ENCODE assay signal across 23 cellular contexts in genomic region chr14:104805941-104806624, GRCh38. TPM values are rescaled to one million over a fixed set of nuclear protein-coding genes. Genes with fewer than 3 reads are reported as not detected.
DNase-seq lines count a peak whose midpoint lies in the region; ATAC-seq and TF ChIP-seq lines count a peak whose summit lies in the region.
"Had no signal": no experiment of that assay in that cellular context is flagged by ENCODE, and none has a peak within 500 bp of the region (broad histone marks: within the 10 kb centered on the region; RNA-seq: fewer than 3 reads in every experiment).

No MANE protein-coding gene starts in this region.

- POLR2A ChIA-PET in HEK293 (lab: Yijun Ruan, JAX): no interaction called here

- peaks cover 9% of the 10 kb centered on the region for H3K4me1 ChIP-seq in HEK293 (ENCODE audit: control insufficient read depth, insufficient read depth, low read length)

- H3K36me3 ChIP-seq in HEK293 (ENCODE audit: control insufficient read depth in 2 of 2, insufficient read depth in 1 of 2, low read length in 2 of 2): no peaks in the 10 kb centered on the region
- H3K36me3 ChIP-seq: upper lobe of left lung had no signal

- no peak overlapping the region for H3K27ac ChIP-seq in HEK293 (ENCODE audit: extremely low read depth, low read depth, low read length)
- H3K27ac ChIP-seq: coronary artery, skin epidermis had no signal

- H3K9me3 Mint-ChIP-seq in glutamatergic neuron (ENCODE audit: unreplicated experiment) (peaks cover 6% of the 10 kb centered on the region), type B pancreatic cell (no peaks in the 10 kb centered on the region)
- H3K9me3 Mint-ChIP-seq: activated T-cell treated with anti-CD3 and anti-CD28 coated beads, Interleukin-2, amount 50 U/mL, for 4 hours had no signal

- no peaks in the 10 kb centered on the region for H3K9me3 ChIP-seq in HEK293 (ENCODE audit: control insufficient read depth, insufficient read depth, low read depth, low read length)
- H3K9me3 ChIP-seq: body of pancreas, upper lobe of left lung had no signal

- peaks cover 12% of the 10 kb centered on the region for H3K4me1 Mint-ChIP-seq in glutamatergic neuron (ENCODE audit: low read depth, unreplicated experiment)
- H3K4me1 Mint-ChIP-seq in type B pancreatic cell (ENCODE audit: unreplicated experiment): no peaks in the 10 kb centered on the region

- H3K4me3 Mint-ChIP-seq in glutamatergic neuron (ENCODE audit: unreplicated experiment): no peak overlapping the region
- H3K4me3 Mint-ChIP-seq in type B pancreatic cell: peak overlapping the region; percentile 31
- H3K4me3 Mint-ChIP-seq: activated naive CD8-positive, alpha-beta T cell; activated T-cell treated with anti-CD3 and anti-CD28 coated beads, Interleukin-2, amount 50 U/mL, for 4 hours; GM23338; natural killer cell treated with Interleukin-12 subunit alpha and Interleukin-12 subunit beta and Interleukin-15 and Interleukin-18, amount 100 ng/mL, for 72 hours had no signal

- intact Hi-C loops in left ventricle myocardium superior (cut with micrococcal nuclease) (no loop called here), Right ventricle myocardium superior (cut with DNase I) (no loop called here)

- DNase-seq in left ventricle myocardium superior (peak; percentile 17), Right ventricle myocardium superior (no peak), glutamatergic neuron (peak; percentile 16), type B pancreatic cell (ENCODE audit: extremely low spot score, unreplicated experiment) (no peak), NCI-H2227 (lab: John Stamatoyannopoulos, UW; ENCODE audit: unreplicated experiment) (no peak), EL (no peak), nucleus accumbens (lab: John Stamatoyannopoulos, UW) (no peak)
- DNase-seq: activated CD8-positive, alpha-beta memory T cell treated with anti-CD3 and anti-CD28 coated beads for 24 hours; activated T-cell treated with anti-CD3 and anti-CD28 coated beads, Interleukin-2, amount 50 U/mL, for 4 hours; head of caudate nucleus; midbrain; NCI-H2029 treated with DMSO at 0.1 percent for 48 hours; stimulated activated CD4-positive, alpha-beta T cell treated with anti-CD3 and anti-CD28 coated beads, Interleukin-2, amount 100 ng/mL, for 48 hours; stimulated activated naive CD8-positive, alpha-beta T cell treated with anti-CD3 and anti-CD28 coated beads, Interleukin-15, Interleukin-2, amounts not matched to agents 100 U/mL and 50 U/mL, for 24 hours had no signal

- H3K27ac Mint-ChIP-seq in glutamatergic neuron (ENCODE audit: unreplicated experiment): no peak overlapping the region
- H3K27ac Mint-ChIP-seq in type B pancreatic cell: peak overlapping the region; percentile 58
- H3K27ac Mint-ChIP-seq: activated naive CD8-positive, alpha-beta T cell; GM23338; natural killer cell treated with Interleukin-12 subunit alpha and Interleukin-12 subunit beta and Interleukin-15 and Interleukin-18, amount 100 ng/mL, for 72 hours had no signal

- CTCF ChIA-PET in HEK293 (lab: Yijun Ruan, JAX): interaction anchor here (0.6 kb wide), 1 partner anchor 24 kb away, joined by 4 read pairs; no protein-coding TSS in a partner anchor

- no peak overlapping the region for H3K4me3 ChIP-seq in HEK293 (ENCODE audit: low read depth, low read length)
- H3K4me3 ChIP-seq: body of pancreas, coronary artery, GM23338, skin epidermis, upper lobe of left lung had no signal

- H3K27me3 Mint-ChIP-seq in glutamatergic neuron (ENCODE audit: unreplicated experiment) (peaks cover 6% of the 10 kb centered on the region), type B pancreatic cell (peaks cover 6% of the 10 kb centered on the region)
- H3K27me3 Mint-ChIP-seq: activated naive CD8-positive, alpha-beta T cell; natural killer cell treated with Interleukin-12 subunit alpha and Interleukin-12 subunit beta and Interleukin-15 and Interleukin-18, amount 100 ng/mL, for 72 hours; progenitor cell of endocrine pancreas had no signal

- ATAC-seq in left ventricle myocardium superior (no peak), Right ventricle myocardium superior (ENCODE audit: poor library complexity) (no peak)
- ATAC-seq: activated T-cell treated with anti-CD3 and anti-CD28 coated beads, Interleukin-2, amount 50 U/mL, for 4 hours; GM23338; natural killer cell treated with Interleukin-12 subunit alpha and Interleukin-12 subunit beta and Interleukin-15 and Interleukin-18, amount 100 ng/mL, for 72 hours; stimulated activated naive CD8-positive, alpha-beta T cell treated with anti-CD3 and anti-CD28 coated beads, Interleukin-15, Interleukin-2, amounts not matched to agents 100 U/mL and 50 U/mL, for 24 hours had no signal

- TF ChIP-seq CTCF in HEK293 (tag by site-specific recombination; IDR thresholded peaks at IDR 0.05): no peak
- no peak for TF ChIP-seq CTCF in glutamatergic neuron (IDR thresholded peaks at IDR 0.05; ENCODE audit: partially characterized antibody, unreplicated experiment)
- TF ChIP-seq CTCF in type B pancreatic cell (conservative IDR thresholded peaks at IDR 0.05): no peak

- H3K36me3 Mint-ChIP-seq in glutamatergic neuron (ENCODE audit: unreplicated experiment) (no peaks in the 10 kb centered on the region), type B pancreatic cell (no peaks in the 10 kb centered on the region)
- H3K36me3 Mint-ChIP-seq: activated naive CD8-positive, alpha-beta T cell; natural killer cell treated with Interleukin-12 subunit alpha and Interleukin-12 subunit beta and Interleukin-15 and Interleukin-18, amount 100 ng/mL, for 72 hours had no signal

TF ChIP-seq in HEK293, 187 proteins besides CTCF, POLR2A, EP300 and RAD21 (continues in another document):
- TF ChIP-seq GLIS1 (tag by site-specific recombination; IDR thresholded peaks at IDR 0.05) (peak; percentile 60), ZEB2 (tag by site-specific recombination; IDR thresholded peaks at IDR 0.05) (peak; percentile 89), INSM2 (tag by site-specific recombination; IDR thresholded peaks at IDR 0.05) (no peak), SP2 (tag by site-specific recombination; IDR thresholded peaks at IDR 0.05) (no peak; the same call in 1 of the 2 replicates), ZNF366 (tag by site-specific recombination; conservative IDR thresholded peaks at IDR 0.05) (0 out of 2 replicates have a peak, but pooled peaks have one; percentile 45), ZNF596 (tag by site-specific recombination; IDR thresholded peaks at IDR 0.05) (no peak), ZNF202 (tag by site-specific recombination; IDR thresholded peaks at IDR 0.05; ENCODE audit: borderline replicate concordance) (no peak), ZNF404 (tag by site-specific recombination; IDR thresholded peaks at IDR 0.05) (no peak), ZNF558 (tag by site-specific recombination; IDR thresholded peaks at IDR 0.05) (no peak), ZNF629 (tag by site-specific recombination; IDR thresholded peaks at IDR 0.05) (0 out of 2 replicates have a peak, but pooled peaks have one; percentile 18), HOXA7 (CRISPR knock-in tag; IDR thresholded peaks at IDR 0.05; ENCODE audit: borderline replicate concordance) (no peak), ZFHX2 (tag by site-specific recombination; conservative IDR thresholded peaks at IDR 0.05) (peak; percentile 58), ZNF560 (tag by site-specific recombination; IDR thresholded peaks at IDR 0.05; ENCODE audit: borderline replicate concordance) (no peak), ZNF211 (tag by site-specific recombination; IDR thresholded peaks at IDR 0.05; ENCODE audit: low read depth) (no peak), KLF8 (tag by site-specific recombination; IDR thresholded peaks at IDR 0.05) (0 out of 2 replicates have a peak, but pooled peaks have one; percentile 32), ZSCAN5A (tag by site-specific recombination; IDR thresholded peaks at IDR 0.05) (peak; percentile 71; the same call in 1 of the 2 replicates), EGR2 (tag by site-specific recombination; IDR thresholded peaks at IDR 0.05; ENCODE audit: low read depth) (peak; percentile 47)

RNA-seq across cellular contexts. Expression of gene ZBTB42, which starts 5.2 kb away (rescaled TPM):
- 5.3 TPM for total RNA-seq in left ventricle myocardium superior
- 5.0 TPM for total RNA-seq in Right ventricle myocardium superior
- 6.0 TPM for total RNA-seq in glutamatergic neuron (ENCODE audit: unreplicated experiment)
- 6.6 and 11.5 TPM in 2 replicates for total RNA-seq in type B pancreatic cell (ENCODE audit: low replicate concordance)

RNA-seq across cellular contexts. Expression of gene AKT1, which starts 10.5 kb away (rescaled TPM):
- 142 TPM for total RNA-seq in left ventricle myocardium superior
- total RNA-seq in Right ventricle myocardium superior: 120 TPM
- total RNA-seq in glutamatergic neuron (ENCODE audit: unreplicated experiment): 300 TPM
- total RNA-seq in type B pancreatic cell (ENCODE audit: low replicate concordance): 102 and 123 TPM in 2 replicates

RNA-seq across cellular contexts. Expression of gene SIVA1, which starts 53.1 kb away (rescaled TPM):
- total RNA-seq in left ventricle myocardium superior (65.1 TPM), Right ventricle myocardium superior (60.7 TPM), glutamatergic neuron (ENCODE audit: unreplicated experiment) (30.5 TPM), type B pancreatic cell (ENCODE audit: low replicate concordance) (65.7 and 90.1 TPM in 2 replicates)

RNA-seq across cellular contexts. Expression of gene CEP170B, which starts 59.0 kb away (rescaled TPM):
- total RNA-seq in left ventricle myocardium superior: 10.7 TPM
- 9.5 TPM for total RNA-seq in Right ventricle myocardium superior
- total RNA-seq in glutamatergic neuron (ENCODE audit: unreplicated experiment): 80.4 TPM
- 26.5 and 51.5 TPM in 2 replicates for total RNA-seq in type B pancreatic cell (ENCODE audit: low replicate concordance)

Comparison
In these comparisons a context has a peak if more than half of its experiments do, and no peak if none do; other contexts are left out.
1. DNase-seq: peak in left ventricle myocardium superior (single experiment) and glutamatergic neuron (single experiment); none in Right ventricle myocardium superior (single experiment), type B pancreatic cell (single experiment), NCI-H2227 (single experiment), EL (single experiment) and nucleus accumbens (0 of 56).